ENCODE assay signal across 13 cellular contexts in the genomic region with DNA sequence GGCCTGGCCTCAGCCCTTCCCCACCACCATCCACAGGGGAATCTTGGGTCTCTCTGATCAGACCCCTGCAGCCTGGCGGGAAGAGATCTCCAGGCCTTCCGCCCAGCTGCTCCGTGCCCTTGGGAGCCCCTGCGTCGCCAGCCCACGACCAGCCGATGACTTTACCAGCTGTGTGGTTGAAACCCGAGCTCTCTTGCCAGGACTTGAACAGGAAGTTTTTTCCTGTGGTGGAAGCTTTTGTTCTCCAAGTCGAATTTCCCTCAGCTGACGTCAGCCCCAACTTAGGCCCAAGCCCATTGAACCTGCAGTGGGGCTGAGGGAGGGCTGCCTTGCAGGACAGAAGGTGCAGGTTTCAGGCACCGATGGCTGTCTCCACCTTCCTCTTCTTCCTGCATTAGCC. TPM values are rescaled to one million over a fixed set of nuclear protein-coding genes. Genes with fewer than 3 reads are reported as not detected.
A peak's percentile ranks its signal among the peaks of the same experiment; 100 is the strongest.
DNase-seq lines count a peak whose midpoint lies in the region; ATAC-seq and TF ChIP-seq lines count a peak whose summit lies in the region.
"Had no signal": no experiment of that assay in that cellular context is flagged by ENCODE, and none has a peak within 500 bp of the region (broad histone marks: within the 10 kb centered on the region; RNA-seq: fewer than 3 reads in every experiment).

No MANE protein-coding gene starts in this region.

- no peaks in the 10 kb centered on the region for H3K27me3 ChIP-seq in left ventricle myocardium inferior (ENCODE audit: low read depth)
- H3K27me3 ChIP-seq: neutrophil, Peyer's patch had no signal

- no peak overlapping the region for H3K4me3 ChIP-seq in left ventricle myocardium inferior
- H3K4me3 ChIP-seq: Peyer's patch had no signal

- peak; percentile 73 for ATAC-seq in WTC11
- no peak for ATAC-seq in GM18519 (IDR thresholded peaks at IDR 0.05; ENCODE audit: low FRiP score, unreplicated experiment)

- DNase-seq in DMS153 (lab: John Stamatoyannopoulos, UW) = peak; percentile 3
- no peak for DNase-seq in DMS153 treated with DMSO at 0.1 percent for 48 hours (lab: John Stamatoyannopoulos, UW; ENCODE audit: unreplicated experiment)
- peak; percentile 55 for DNase-seq in WTC11 (ENCODE audit: low spot score)
- DNase-seq in left ventricle myocardium inferior = peak; percentile 50
- DNase-seq in smooth muscle cell of the brain vasculature (ENCODE audit: low read depth, low spot score) = peak; percentile 62
- no peak for DNase-seq in NOMO-1 treated with DMSO at 0.1 percent for 48 hours (lab: John Stamatoyannopoulos, UW; ENCODE audit: unreplicated experiment)
- DNase-seq in caudate nucleus (lab: John Stamatoyannopoulos, UW) = no peak
- DNase-seq: 8988T; activated CD4-positive, alpha-beta T cell treated with anti-CD3 and anti-CD28 coated beads, Interleukin-2, amount 10 ng/mL, durations not matched to agents 24 days and 14 days; MV-4-11; Peyer's patch had no signal

- H3K9me3 ChIP-seq in left ventricle myocardium inferior (replicated peaks) = peaks cover 5% of the 10 kb centered on the region
- H3K9me3 ChIP-seq: neutrophil, Peyer's patch had no signal

- H3K9me3 Mint-ChIP-seq in WTC11 = no peaks in the 10 kb centered on the region
- H3K9me3 Mint-ChIP-seq: activated CD4-positive, alpha-beta T cell treated with anti-CD3 and anti-CD28 coated beads, Interleukin-2, amount 10 ng/mL, durations not matched to agents 24 days and 14 days had no signal

- H3K4me1 Mint-ChIP-seq in WTC11 = peaks cover 51% of the 10 kb centered on the region

- H3K4me3 Mint-ChIP-seq in WTC11 = no peak overlapping the region
- H3K4me3 Mint-ChIP-seq: activated CD4-positive, alpha-beta T cell treated with anti-CD3 and anti-CD28 coated beads, Interleukin-2, amount 10 ng/mL, durations not matched to agents 24 days and 14 days had no signal

- TF ChIP-seq CTCF in WTC11 (IDR thresholded peaks at IDR 0.05) = no peak
- no peak for TF ChIP-seq CTCF in left ventricle myocardium inferior (IDR thresholded peaks at IDR 0.05; ENCODE audit: borderline replicate concordance)

- H3K36me3 ChIP-seq in left ventricle myocardium inferior = no peaks in the 10 kb centered on the region
- H3K36me3 ChIP-seq: neutrophil, Peyer's patch had no signal

- H3K4me1 ChIP-seq in left ventricle myocardium inferior = peaks cover 19% of the 10 kb centered on the region
- H3K4me1 ChIP-seq: Peyer's patch had no signal

- POLR2A ChIA-PET in WTC11 (lab: Charles Lee) = interaction anchor here (0.6 to 0.7 kb wide), 2 partner anchors 16 to 88 kb away, joined by 3 to 7 read pairs; no protein-coding TSS in a partner anchor

- intact Hi-C loops in left ventricle myocardium inferior (cut with micrococcal nuclease) = no loop called here

- H3K27me3 Mint-ChIP-seq in WTC11 (ENCODE audit: low read depth) = no peaks in the 10 kb centered on the region

- H3K27ac ChIP-seq in left ventricle myocardium inferior (replicated peaks) (peak overlapping the region; percentile 67), caudate nucleus (ENCODE audit: low read depth, low read length) (no peak overlapping the region)
- H3K27ac ChIP-seq: neutrophil, Peyer's patch had no signal

- CTCF ChIA-PET in WTC11 (lab: Charles Lee) = interaction anchor here (0.9 to 1.4 kb wide), 2 partner anchors 151 to 162 kb away, joined by 3 read pairs; no protein-coding TSS in a partner anchor

- peak overlapping the region; percentile 91 for H3K27ac Mint-ChIP-seq in WTC11
- H3K27ac Mint-ChIP-seq: activated CD4-positive, alpha-beta T cell treated with anti-CD3 and anti-CD28 coated beads, Interleukin-2, amount 10 ng/mL, durations not matched to agents 24 days and 14 days had no signal

- H3K36me3 Mint-ChIP-seq in WTC11 = no peaks in the 10 kb centered on the region

TF ChIP-seq in WTC11, 78 proteins besides CTCF, POLR2A, EP300 and RAD21:
- TF ChIP-seq SMAD3 (CRISPR knock-in tag; IDR thresholded peaks at IDR 0.05; ENCODE audit: borderline replicate concordance) (no peak), EMX1 (CRISPR knock-in tag; IDR thresholded peaks at IDR 0.05) (no peak), IRF2 (CRISPR knock-in tag; IDR thresholded peaks at IDR 0.05; ENCODE audit: borderline replicate concordance, low read depth) (no peak), MYBL2 (CRISPR knock-in tag; IDR thresholded peaks at IDR 0.05) (no peak)
- TF ChIP-seq, protein P1, sequence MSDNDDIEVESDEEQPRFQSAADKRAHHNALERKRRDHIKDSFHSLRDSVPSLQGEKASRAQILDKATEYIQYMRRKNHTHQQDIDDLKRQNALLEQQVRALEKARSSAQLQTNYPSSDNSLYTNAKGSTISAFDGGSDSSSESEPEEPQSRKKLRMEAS (CRISPR knock-in tag; IDR thresholded peaks at IDR 0.05) = no peak
- TF ChIP-seq, protein P2, sequence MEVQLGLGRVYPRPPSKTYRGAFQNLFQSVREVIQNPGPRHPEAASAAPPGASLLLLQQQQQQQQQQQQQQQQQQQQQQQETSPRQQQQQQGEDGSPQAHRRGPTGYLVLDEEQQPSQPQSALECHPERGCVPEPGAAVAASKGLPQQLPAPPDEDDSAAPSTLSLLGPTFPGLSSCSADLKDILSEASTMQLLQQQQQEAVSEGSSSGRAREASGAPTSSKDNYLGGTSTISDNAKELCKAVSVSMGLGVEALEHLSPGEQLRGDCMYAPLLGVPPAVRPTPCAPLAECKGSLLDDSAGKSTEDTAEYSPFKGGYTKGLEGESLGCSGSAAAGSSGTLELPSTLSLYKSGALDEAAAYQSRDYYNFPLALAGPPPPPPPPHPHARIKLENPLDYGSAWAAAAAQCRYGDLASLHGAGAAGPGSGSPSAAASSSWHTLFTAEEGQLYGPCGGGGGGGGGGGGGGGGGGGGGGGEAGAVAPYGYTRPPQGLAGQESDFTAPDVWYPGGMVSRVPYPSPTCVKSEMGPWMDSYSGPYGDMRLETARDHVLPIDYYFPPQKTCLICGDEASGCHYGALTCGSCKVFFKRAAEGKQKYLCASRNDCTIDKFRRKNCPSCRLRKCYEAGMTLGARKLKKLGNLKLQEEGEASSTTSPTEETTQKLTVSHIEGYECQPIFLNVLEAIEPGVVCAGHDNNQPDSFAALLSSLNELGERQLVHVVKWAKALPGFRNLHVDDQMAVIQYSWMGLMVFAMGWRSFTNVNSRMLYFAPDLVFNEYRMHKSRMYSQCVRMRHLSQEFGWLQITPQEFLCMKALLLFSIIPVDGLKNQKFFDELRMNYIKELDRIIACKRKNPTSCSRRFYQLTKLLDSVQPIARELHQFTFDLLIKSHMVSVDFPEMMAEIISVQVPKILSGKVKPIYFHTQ (CRISPR knock-in tag; IDR thresholded peaks at IDR 0.05) = no peak
TF ChIP-seq in WTC11: peak in this region for 0.

RNA-seq across cellular contexts. Expression of a gene that starts 51.7 kb away (rescaled TPM):
- total RNA-seq in WTC11 (2021) (20.2 to 34.6 TPM (median 25.0 TPM) in 3 replicates), left ventricle myocardium inferior (18.8 TPM)

Comparison
In these comparisons a context has a peak if more than half of its experiments do, and no peak if none do; other contexts are left out.
1. DNase-seq: peak in DMS153 (single experiment), WTC11 (single experiment), left ventricle myocardium inferior (single experiment) and smooth muscle cell of the brain vasculature (single experiment); none in DMS153 treated with DMSO at 0.1 percent for 48 hours (single experiment), NOMO-1 treated with DMSO at 0.1 percent for 48 hours (single experiment) and caudate nucleus (0 of 61).